16 cellular contexts compared by ENCODE assay signal in genomic region chr19:8545743-8546142, GRCh38. TPM values are rescaled to one million over a fixed set of nuclear protein-coding genes. Genes with fewer than 3 reads are reported as not detected.
A peak's percentile ranks its signal among the peaks of the same experiment; 100 is the strongest.
DNase-seq lines count a peak whose midpoint lies in the region; ATAC-seq and TF ChIP-seq lines count a peak whose summit lies in the region.
"Had no signal": no experiment of that assay in that cellular context is flagged by ENCODE, and none has a peak within 500 bp of the region (broad histone marks: within the 10 kb centered on the region; RNA-seq: fewer than 3 reads in every experiment).

No MANE protein-coding gene starts in this region.

- 95 to 99% (median 97%) methylated on average over 8 of the region's 8 CpGs for WGBS in heart left ventricle, 4 donors

- no peak overlapping the region for H3K27ac ChIP-seq in heart left ventricle
- no peak overlapping the region for H3K27ac ChIP-seq in right atrium auricular region

- POLR2A ChIA-PET in activated CD8-positive, alpha-beta T cell treated with anti-CD3 and anti-CD28 coated beads, Interleukin-2, amount 10 ng/mL, durations not matched to agents 7 days and 5 days (lab: Charles Lee) = interaction anchor here (0.6 kb wide), 1 partner anchor 918 kb away, joined by 3 read pairs; no protein-coding TSS in a partner anchor

- H3K9me3 Mint-ChIP-seq in central memory CD8-positive, alpha-beta T cell = no peaks in the 10 kb centered on the region
- H3K9me3 Mint-ChIP-seq in stimulated activated effector memory CD8-positive, alpha-beta T cell treated with anti-CD3 and anti-CD28 coated beads, Interleukin-12 subunit alpha, Interleukin-12 subunit beta, amount 100 ng/mL, for 72 hours = no peaks in the 10 kb centered on the region
- no peaks in the 10 kb centered on the region for H3K9me3 Mint-ChIP-seq in activated CD8-positive, alpha-beta T cell treated with anti-CD3 and anti-CD28 coated beads, Interleukin-2, amount 10 ng/mL, durations not matched to agents 7 days and 5 days (ENCODE audit: insufficient read depth)
- H3K9me3 Mint-ChIP-seq: CD4-positive, alpha-beta memory T cell had no signal

- no peak for TF ChIP-seq POLR2A in heart left ventricle (IDR thresholded peaks at IDR 0.05)

- H3K27me3 ChIP-seq in heart left ventricle (no peaks in the 10 kb centered on the region), right atrium auricular region (no peaks in the 10 kb centered on the region)

- no peaks in the 10 kb centered on the region for H3K27me3 Mint-ChIP-seq in central memory CD8-positive, alpha-beta T cell
- no peaks in the 10 kb centered on the region for H3K27me3 Mint-ChIP-seq in activated CD8-positive, alpha-beta T cell treated with anti-CD3 and anti-CD28 coated beads, Interleukin-2, amount 10 ng/mL, durations not matched to agents 7 days and 5 days (ENCODE audit: low read depth)
- H3K27me3 Mint-ChIP-seq: CD4-positive, alpha-beta memory T cell had no signal

- H3K4me1 ChIP-seq in heart left ventricle = peaks cover 0 to 2% (median 0%) of the 10 kb centered on the region in 12 donors
- H3K4me1 ChIP-seq in right atrium auricular region = no peaks in the 10 kb centered on the region
- H3K4me1 ChIP-seq: HAP-1 had no signal

- no peak overlapping the region for H3K4me3 Mint-ChIP-seq in central memory CD8-positive, alpha-beta T cell
- H3K4me3 Mint-ChIP-seq in stimulated activated effector memory CD8-positive, alpha-beta T cell treated with anti-CD3 and anti-CD28 coated beads, Interleukin-12 subunit alpha, Interleukin-12 subunit beta, amount 100 ng/mL, for 72 hours = no peak overlapping the region
- no peak overlapping the region for H3K4me3 Mint-ChIP-seq in activated CD8-positive, alpha-beta T cell treated with anti-CD3 and anti-CD28 coated beads, Interleukin-2, amount 10 ng/mL, durations not matched to agents 7 days and 5 days
- H3K4me3 Mint-ChIP-seq: CD4-positive, alpha-beta memory T cell had no signal

- H3K27ac Mint-ChIP-seq in central memory CD8-positive, alpha-beta T cell (ENCODE audit: low read depth) = peak overlapping the region; percentile 71
- peak overlapping the region; percentile 32 for H3K27ac Mint-ChIP-seq in stimulated activated effector memory CD8-positive, alpha-beta T cell treated with anti-CD3 and anti-CD28 coated beads, Interleukin-12 subunit alpha, Interleukin-12 subunit beta, amount 100 ng/mL, for 72 hours
- H3K27ac Mint-ChIP-seq in activated CD8-positive, alpha-beta T cell treated with anti-CD3 and anti-CD28 coated beads, Interleukin-2, amount 10 ng/mL, durations not matched to agents 7 days and 5 days = no peak overlapping the region

- intact Hi-C loops in Right ventricle myocardium inferior (cut with DNase I) = no loop called here
- intact Hi-C loops in heart left ventricle (cut with DNase I) = no loop called here

- H3K9me3 ChIP-seq in heart left ventricle = no peaks in the 10 kb centered on the region
- H3K9me3 ChIP-seq in right atrium auricular region = no peaks in the 10 kb centered on the region
- H3K9me3 ChIP-seq: HAP-1 had no signal

- H3K36me3 Mint-ChIP-seq in central memory CD8-positive, alpha-beta T cell (ENCODE audit: insufficient read depth) = peaks cover 64% of the 10 kb centered on the region
- peaks cover 85% of the 10 kb centered on the region for H3K36me3 Mint-ChIP-seq in stimulated activated effector memory CD8-positive, alpha-beta T cell treated with anti-CD3 and anti-CD28 coated beads, Interleukin-12 subunit alpha, Interleukin-12 subunit beta, amount 100 ng/mL, for 72 hours
- peaks cover 46% of the 10 kb centered on the region for H3K36me3 Mint-ChIP-seq in activated CD8-positive, alpha-beta T cell treated with anti-CD3 and anti-CD28 coated beads, Interleukin-2, amount 10 ng/mL, durations not matched to agents 7 days and 5 days (ENCODE audit: low read depth)

- H3K36me3 ChIP-seq in heart left ventricle (peaks cover 0 to 55% (median 0%) of the 10 kb centered on the region in 9 donors), right atrium auricular region (no peaks in the 10 kb centered on the region)
- H3K36me3 ChIP-seq: HAP-1 had no signal

- peak; percentile 11 for DNase-seq in Right ventricle myocardium inferior (ENCODE audit: missing footprints)
- DNase-seq in heart left ventricle = no peak
- no peak for DNase-seq in central memory CD8-positive, alpha-beta T cell (ENCODE audit: low spot score in 2 of 2)
- DNase-seq in ecto neural progenitor cell (ENCODE audit: low spot score) = peak; percentile 28
- DNase-seq in stimulated activated effector memory CD8-positive, alpha-beta T cell treated with anti-CD3 and anti-CD28 coated beads, Interleukin-12 subunit alpha, Interleukin-12 subunit beta, amount 100 ng/mL, for 72 hours (ENCODE audit: low spot score in 2 of 2) = no peak
- DNase-seq in right atrium auricular region (ENCODE audit: low spot score) = no peak
- DNase-seq in activated CD8-positive, alpha-beta T cell treated with anti-CD3 and anti-CD28 coated beads, Interleukin-2, amount 10 ng/mL, durations not matched to agents 7 days and 5 days = no peak
- DNase-seq: C1 segment of cervical spinal cord; Calu3; CD4-positive, alpha-beta memory T cell; COR-L47; DMS153; DND-41; GOT3 had no signal

- H3K4me3 ChIP-seq in heart left ventricle = no peak overlapping the region
- H3K4me3 ChIP-seq in right atrium auricular region = no peak overlapping the region
- H3K4me3 ChIP-seq: HAP-1 had no signal

- H3K4me1 Mint-ChIP-seq in central memory CD8-positive, alpha-beta T cell = peaks cover 9% of the 10 kb centered on the region
- H3K4me1 Mint-ChIP-seq in stimulated activated effector memory CD8-positive, alpha-beta T cell treated with anti-CD3 and anti-CD28 coated beads, Interleukin-12 subunit alpha, Interleukin-12 subunit beta, amount 100 ng/mL, for 72 hours = no peaks in the 10 kb centered on the region
- H3K4me1 Mint-ChIP-seq in activated CD8-positive, alpha-beta T cell treated with anti-CD3 and anti-CD28 coated beads, Interleukin-2, amount 10 ng/mL, durations not matched to agents 7 days and 5 days (ENCODE audit: low read depth) = peaks cover 2% of the 10 kb centered on the region
- H3K4me1 Mint-ChIP-seq: CD4-positive, alpha-beta memory T cell had no signal

- CTCF ChIA-PET in activated CD8-positive, alpha-beta T cell treated with anti-CD3 and anti-CD28 coated beads, Interleukin-2, amount 10 ng/mL, durations not matched to agents 7 days and 5 days (lab: Charles Lee) = interaction anchor here (1.0 to 2.3 kb wide), 3 partner anchors 33 to 191 kb away, joined by 3 to 10 read pairs (median 8); partner anchors contain the start of gene MYO1F

- no peak for ATAC-seq in Right ventricle myocardium inferior
- no peak for ATAC-seq in heart left ventricle
- ATAC-seq in central memory CD8-positive, alpha-beta T cell (replicated peaks; ENCODE audit: extremely low read depth, poor library complexity, severe bottlenecking) = no peak
- ATAC-seq in stimulated activated effector memory CD8-positive, alpha-beta T cell treated with anti-CD3 and anti-CD28 coated beads, Interleukin-12 subunit alpha, Interleukin-12 subunit beta, amount 100 ng/mL, for 72 hours = no peak
- no peak for ATAC-seq in activated CD8-positive, alpha-beta T cell treated with anti-CD3 and anti-CD28 coated beads, Interleukin-2, amount 10 ng/mL, durations not matched to agents 7 days and 5 days

- no peak for TF ChIP-seq CTCF in heart left ventricle (IDR thresholded peaks at IDR 0.05)
- no peak for TF ChIP-seq CTCF in right atrium auricular region (IDR thresholded peaks at IDR 0.05)

RNA-seq across cellular contexts. Expression of gene MYO1F, which starts 31.5 kb away (rescaled TPM):
- total RNA-seq in Right ventricle myocardium inferior (9.3 TPM), heart left ventricle (10 to 100 TPM in 2 of 9 donors, 1 to 10 TPM in 7; 1.8 to 56.6 (median 5.0) TPM), right atrium auricular region (10 to 100 TPM in 1 of 2 donors, 1 to 10 TPM in 1; 4.4 to 10.8 TPM)
- 1 to 10 TPM; 4.2 to 4.7 TPM for polyA plus RNA-seq in heart left ventricle
- total RNA-seq in activated CD8-positive, alpha-beta T cell treated with anti-CD3 and anti-CD28 coated beads, Interleukin-2, amount 10 ng/mL, durations not matched to agents 7 days and 5 days = 100 to 1,000 TPM; 254 to 266 TPM
- total RNA-seq: A172, Calu3 had no signal

RNA-seq across cellular contexts. Expression of gene ZNF414, which starts 31.8 kb away (rescaled TPM):
- total RNA-seq in Right ventricle myocardium inferior (9.8 TPM), heart left ventricle (10 to 100 TPM in 7 of 9 donors, 1 to 10 TPM in 2; 5.6 to 17.2 (median 13.7) TPM), right atrium auricular region (10 to 100 TPM in 1 of 2 donors, 1 to 10 TPM in 1; 8.2 to 13.5 TPM)
- polyA plus RNA-seq in heart left ventricle = 10 to 100 TPM; 20.1 to 26.6 TPM
- 10 to 100 TPM; 28.7 to 36.2 TPM for total RNA-seq in activated CD8-positive, alpha-beta T cell treated with anti-CD3 and anti-CD28 coated beads, Interleukin-2, amount 10 ng/mL, durations not matched to agents 7 days and 5 days

RNA-seq across cellular contexts. Expression of gene PRAM1, which starts 43.3 kb away (rescaled TPM):
- total RNA-seq in Right ventricle myocardium inferior = 0.78 TPM
- total RNA-seq in heart left ventricle = 1 to 10 TPM in 2 of 9 donors, under 1 TPM in 6, not detected in 1; 0.23 to 9.9 (median 0.53) TPM
- under 1 TPM; 0.53 to 0.72 TPM for polyA plus RNA-seq in heart left ventricle
- under 1 TPM; 0.19 to 0.79 TPM for total RNA-seq in right atrium auricular region
- total RNA-seq in activated CD8-positive, alpha-beta T cell treated with anti-CD3 and anti-CD28 coated beads, Interleukin-2, amount 10 ng/mL, durations not matched to agents 7 days and 5 days = 1 to 10 TPM; 2.3 to 2.7 TPM
- total RNA-seq: A172, Calu3 had no signal
- polyA plus RNA-seq: CD4-positive, alpha-beta memory T cell had no signal

Comparison
In these comparisons a context has a peak if more than half of its experiments do, and no peak if none do; other contexts are left out.
1. DNase-seq: peak in Right ventricle myocardium inferior (single experiment) and ecto neural progenitor cell (single experiment); none in heart left ventricle (0 of 5), central memory CD8-positive, alpha-beta T cell (0 of 2), stimulated activated effector memory CD8-positive, alpha-beta T cell treated with anti-CD3 and anti-CD28 coated beads, Interleukin-12 subunit alpha, Interleukin-12 subunit beta, amount 100 ng/mL, for 72 hours (0 of 2), right atrium auricular region (single experiment) and activated CD8-positive, alpha-beta T cell treated with anti-CD3 and anti-CD28 coated beads, Interleukin-2, amount 10 ng/mL, durations not matched to agents 7 days and 5 days (single experiment).
2. RNA of gene MYO1F, which starts 31.5 kb away (total RNA-seq): 254 to 266 TPM in activated CD8-positive, alpha-beta T cell treated with anti-CD3 and anti-CD28 coated beads, Interleukin-2, amount 10 ng/mL, durations not matched to agents 7 days and 5 days; 4.4 to 10.8 TPM in right atrium auricular region, 9.3 TPM in Right ventricle myocardium inferior (single experiment) and 1.8 to 56.6 TPM in heart left ventricle; every median in the first group is over 4 times any median in the second.